Comparison of ENCODE assay signal across 11 cellular contexts in genomic region chr9:124764774-124765438, GRCh38.
DNase-seq lines count a peak whose midpoint lies in the region; ATAC-seq and TF ChIP-seq lines count a peak whose summit lies in the region.
"Had no signal": no experiment of that assay in that cellular context is flagged by ENCODE, and none has a peak within 500 bp of the region (broad histone marks: within the 10 kb centered on the region; RNA-seq: fewer than 3 reads in every experiment).

No MANE protein-coding gene starts in this region.

- H3K4me3 ChIP-seq in NB4 (ENCODE audit: low read depth, low read length) (no peak overlapping the region), choroid plexus epithelial cell (ENCODE audit: low read depth, low read length) (no peak overlapping the region), HAP-1 (no peak overlapping the region)
- H3K4me3 ChIP-seq: sigmoid colon had no signal

- no peaks in the 10 kb centered on the region for H3K9me3 ChIP-seq in HAP-1
- H3K9me3 ChIP-seq: sigmoid colon had no signal

- in situ Hi-C loops in HAP-1 (cut with MboI; ENCODE audit: low sequenced_read_pairs) = no loop called here

- peak; percentile 10 for TF ChIP-seq CTCF in NB4 (IDR thresholded peaks at IDR 0.05; ENCODE audit: low read depth, low read length)
- TF ChIP-seq CTCF in choroid plexus epithelial cell (conservative IDR thresholded peaks at IDR 0.05; ENCODE audit: low read depth, low read length) = peak; percentile 42

- H3K36me3 ChIP-seq in HAP-1 (replicated peaks) = no peaks in the 10 kb centered on the region
- H3K36me3 ChIP-seq: sigmoid colon had no signal

- peak; percentile 25 for DNase-seq in NCI-H82 (lab: John Stamatoyannopoulos, UW)
- no peak for DNase-seq in NCI-H82 treated with DMSO at 0.1 percent for 48 hours (lab: John Stamatoyannopoulos, UW; ENCODE audit: unreplicated experiment)
- DNase-seq in NB4 (ENCODE audit: low read depth) = peak; percentile 52
- DNase-seq in choroid plexus epithelial cell (ENCODE audit: low read depth) = peak; percentile 57
- peak; percentile 53 for DNase-seq in superior temporal gyrus (ENCODE audit: extremely low spot score)
- no peak for DNase-seq in HAP-1 (ENCODE audit: low spot score in 2 of 2)
- DNase-seq: DMS79 treated with DMSO at 0.1 percent for 48 hours, NCI-H146, sigmoid colon had no signal

- H3K27me3 ChIP-seq in HAP-1 (ENCODE audit: low read depth) = no peaks in the 10 kb centered on the region

- H3K4me1 ChIP-seq in HAP-1 = peaks cover 9% of the 10 kb centered on the region

- no peak for TF ChIP-seq POLR2A in NB4 (IDR thresholded peaks at IDR 0.05; ENCODE audit: extremely low read depth, insufficient read length)

- no peak for ATAC-seq in GM21423 (IDR thresholded peaks at IDR 0.05; ENCODE audit: unreplicated experiment)
- no peak for ATAC-seq in GM18511 (IDR thresholded peaks at IDR 0.05; ENCODE audit: unreplicated experiment)

Comparison
In these comparisons a context has a peak if more than half of its experiments do, and no peak if none do; other contexts are left out.
1. DNase-seq: peak in NCI-H82 (single experiment), NB4 (single experiment), choroid plexus epithelial cell (single experiment) and superior temporal gyrus (single experiment); none in NCI-H82 treated with DMSO at 0.1 percent for 48 hours (single experiment) and HAP-1 (0 of 2).